17 cellular contexts compared by ENCODE assay signal in the genomic region with DNA sequence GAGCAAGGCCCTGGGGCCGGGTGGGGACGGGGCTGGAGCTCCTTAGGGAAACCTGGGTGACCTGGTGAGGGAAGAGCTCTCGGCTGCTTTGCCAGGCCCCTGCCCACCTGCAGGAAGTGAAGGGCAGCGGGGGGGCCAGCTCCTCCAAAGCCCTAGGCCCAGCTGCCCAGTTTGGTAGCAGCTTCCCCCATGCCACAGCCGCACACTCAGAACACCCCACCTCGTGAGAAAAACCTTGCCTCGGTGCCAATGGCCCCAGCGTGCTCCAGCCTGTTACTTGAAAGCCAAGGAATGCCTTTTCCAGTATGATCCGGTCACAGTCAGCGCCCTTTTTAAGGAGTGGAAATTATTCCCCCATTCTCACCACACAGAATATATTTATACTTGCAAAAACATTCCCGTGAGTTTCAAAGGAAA. TPM values are rescaled to one million over a fixed set of nuclear protein-coding genes. Genes with fewer than 3 reads are reported as not detected.
DNase-seq lines count a peak whose midpoint lies in the region; ATAC-seq, FAIRE-seq and TF ChIP-seq lines count a peak whose summit lies in the region.
"Had no signal": no experiment of that assay in that cellular context is flagged by ENCODE, and none has a peak within 500 bp of the region (broad histone marks: within the 10 kb centered on the region; RNA-seq: fewer than 3 reads in every experiment).

No MANE protein-coding gene starts in this region.

- ATAC-seq in gastrocnemius medialis, result peak in 1 of 2 donors; percentile 7
- ATAC-seq in GM21381 (IDR thresholded peaks at IDR 0.05; ENCODE audit: unreplicated experiment), result no peak
- ATAC-seq: activated naive CD8-positive, alpha-beta T cell treated with anti-CD3 and anti-CD28 coated beads, Interleukin-2, amount 50 U/mL, for 24 hours had no signal

- no peaks in the 10 kb centered on the region for H3K79me2 ChIP-seq in MM.1S (ENCODE audit: low read length)

- peaks cover 83% of the 10 kb centered on the region for H3K36me3 Mint-ChIP-seq in dendritic cell treated with granulocyte-macrophage colony-stimulating factor and Interleukin-4, amounts not matched to agents 40 ng/mL and 50 ng/mL, for 4 days (ENCODE audit: low read depth)

- H3K9ac ChIP-seq in kidney (ENCODE audit: low read length in 2 of 2) (peak overlapping the region in 1 of 2 donors; percentile 46), MM.1S (ENCODE audit: low read length) (no peak overlapping the region)

- H3K27ac ChIP-seq in kidney (ENCODE audit: low read depth in 2 of 2, low read length in 2 of 2), result peak overlapping the region; percentile 20 to 82
- peak overlapping the region; percentile 35 to 68 (median 60) for H3K27ac ChIP-seq in gastrocnemius medialis
- H3K27ac ChIP-seq in MM.1S (ENCODE audit: low read length), result no peak overlapping the region
- H3K27ac ChIP-seq: cardiac muscle cell, SJSA1 had no signal

- no peaks in the 10 kb centered on the region for H3K9me3 Mint-ChIP-seq in dendritic cell treated with granulocyte-macrophage colony-stimulating factor and Interleukin-4, amounts not matched to agents 40 ng/mL and 50 ng/mL, for 4 days
- H3K9me3 Mint-ChIP-seq: activated naive CD8-positive, alpha-beta T cell treated with anti-CD3 and anti-CD28 coated beads, Interleukin-2, amount 50 U/mL, for 24 hours; activated T-helper 2 cell treated with anti-CD3 and anti-CD28 coated beads, Interferon-gamma antibody, Interleukin-2, Interleukin-4, amounts not matched to agents 10 μg/mL and 5 μg/mL and 100 μg/mL, durations not matched to agents 14 hours and 24 hours and 36 hours; stimulated activated naive CD8-positive, alpha-beta T cell treated with anti-CD3 and anti-CD28 coated beads, Interleukin-15, Interleukin-2, amounts not matched to agents 100 ng/mL and 50 ng/mL, for 24 hours had no signal

- no peaks in the 10 kb centered on the region for H4K20me1 ChIP-seq in MM.1S (ENCODE audit: insufficient read depth, low read length)

- TF ChIP-seq CTCF in kidney (IDR thresholded peaks at IDR 0.05; ENCODE audit: borderline replicate concordance, extremely low read depth, insufficient read depth) (no peak), gastrocnemius medialis (IDR thresholded peaks at IDR 0.05 in 4 of 5, conservative IDR thresholded peaks at IDR 0.05 in 1 of 5) (no peak), MM.1S (IDR thresholded peaks at IDR 0.05; ENCODE audit: low read length) (no peak)

- peaks cover 0 to 11% of the 10 kb centered on the region in 2 donors for H3K4me1 ChIP-seq in kidney (ENCODE audit: control insufficient read depth in 1 of 2, insufficient read depth in 1 of 2, low read depth in 1 of 2, low read length in 2 of 2)
- H3K4me1 ChIP-seq in gastrocnemius medialis, result peaks cover 11 to 15% of the 10 kb centered on the region in 2 donors
- no peaks in the 10 kb centered on the region for H3K4me1 ChIP-seq in MM.1S (ENCODE audit: low read length)
- H3K4me1 ChIP-seq: SJSA1 had no signal

- no peak for TF ChIP-seq POLR2A in gastrocnemius medialis (IDR thresholded peaks at IDR 0.05)

- DNase-seq in kidney, result no peak
- no peak for DNase-seq in gastrocnemius medialis
- DNase-seq in GM03348 (ENCODE audit: low spot score), result no peak
- DNase-seq in KG1 (lab: John Stamatoyannopoulos, UW), result no peak
- DNase-seq in MM.1S, result no peak
- DNase-seq: activated CD4-positive, CD25-positive, alpha-beta regulatory T cell treated with anti-CD3 and anti-CD28 coated beads, Interleukin-2, amount 50 U/mL, for 72 hours; activated naive CD8-positive, alpha-beta T cell treated with anti-CD3 and anti-CD28 coated beads, Interleukin-2, amount 50 U/mL, for 24 hours; GOT3; NCI-H2081; NCI-H526 treated with DMSO at 0.1 percent for 48 hours had no signal

- peaks cover 12 to 28% of the 10 kb centered on the region in 2 donors for H3K36me3 ChIP-seq in kidney (ENCODE audit: control insufficient read depth in 1 of 2, insufficient read depth in 2 of 2, low read length in 2 of 2)
- H3K36me3 ChIP-seq in gastrocnemius medialis, result peaks cover 0 to 37% of the 10 kb centered on the region in 2 donors
- H3K36me3 ChIP-seq in MM.1S (replicated peaks; ENCODE audit: insufficient read depth, low read length), result no peaks in the 10 kb centered on the region
- H3K36me3 ChIP-seq: SJSA1 had no signal

- H3K27me3 Mint-ChIP-seq in dendritic cell treated with granulocyte-macrophage colony-stimulating factor and Interleukin-4, amounts not matched to agents 40 ng/mL and 50 ng/mL, for 4 days, result no peaks in the 10 kb centered on the region
- H3K27me3 Mint-ChIP-seq: activated naive CD8-positive, alpha-beta T cell treated with anti-CD3 and anti-CD28 coated beads, Interleukin-2, amount 50 U/mL, for 24 hours; IgD-negative memory B cell; stimulated activated naive CD8-positive, alpha-beta T cell treated with anti-CD3 and anti-CD28 coated beads, Interleukin-15, Interleukin-2, amounts not matched to agents 100 ng/mL and 50 ng/mL, for 24 hours had no signal

- H3K27me3 ChIP-seq in gastrocnemius medialis, result no peaks in the 10 kb centered on the region
- no peaks in the 10 kb centered on the region for H3K27me3 ChIP-seq in MM.1S (replicated peaks; ENCODE audit: insufficient read depth, low read length)
- H3K27me3 ChIP-seq: cardiac muscle cell, SJSA1 had no signal

- H2AFZ ChIP-seq in MM.1S (ENCODE audit: low read length), result no peak overlapping the region

- no peak for FAIRE-seq in kidney (lab: Jason Lieb, UNC)

- no peak overlapping the region for H3K4me2 ChIP-seq in MM.1S (ENCODE audit: low read depth, low read length)

- H3K9me3 ChIP-seq in kidney (ENCODE audit: control insufficient read depth in 1 of 2, low read length in 2 of 2) (no peaks in the 10 kb centered on the region), gastrocnemius medialis (no peaks in the 10 kb centered on the region), MM.1S (replicated peaks; ENCODE audit: insufficient read depth, low read length) (no peaks in the 10 kb centered on the region)
- H3K9me3 ChIP-seq: SJSA1 had no signal

- intact Hi-C loops in dendritic cell treated with granulocyte-macrophage colony-stimulating factor and Interleukin-4, amounts not matched to agents 40 ng/mL and 50 ng/mL, for 4 days (cut with micrococcal nuclease), result loop anchor here (2.0 kb wide), 1 partner anchor 225 kb away; no protein-coding TSS in a partner anchor
- intact Hi-C loops in kidney (cut with DNase I), result loop anchor here (10.0 kb wide), 1 partner anchor 157 kb away; no protein-coding TSS in a partner anchor
- intact Hi-C loops in gastrocnemius medialis (cut with DNase I; ENCODE audit: low total_unique reads), result loop anchor here (2.0 kb wide), 1 partner anchor 135 kb away; no protein-coding TSS in a partner anchor

- no peaks in the 10 kb centered on the region for H3K9me2 ChIP-seq in MM.1S (replicated peaks; ENCODE audit: insufficient read depth, low read length)

- no peak overlapping the region for H3K4me3 Mint-ChIP-seq in dendritic cell treated with granulocyte-macrophage colony-stimulating factor and Interleukin-4, amounts not matched to agents 40 ng/mL and 50 ng/mL, for 4 days
- H3K4me3 Mint-ChIP-seq: activated naive CD8-positive, alpha-beta T cell treated with anti-CD3 and anti-CD28 coated beads, Interleukin-2, amount 50 U/mL, for 24 hours; stimulated activated naive CD8-positive, alpha-beta T cell treated with anti-CD3 and anti-CD28 coated beads, Interleukin-15, Interleukin-2, amounts not matched to agents 100 ng/mL and 50 ng/mL, for 24 hours had no signal

- in situ Hi-C loops in gastrocnemius medialis (cut with MboI; ENCODE audit: low sequenced_read_pairs in 4 of 4), result loop anchor here (5.0 to 10.0 kb wide), 2 partner anchors 87 to 160 kb away; no protein-coding TSS in a partner anchor

- no peaks in the 10 kb centered on the region for H3F3A ChIP-seq in MM.1S (ENCODE audit: insufficient read depth, low read length)

- H3K27ac Mint-ChIP-seq in dendritic cell treated with granulocyte-macrophage colony-stimulating factor and Interleukin-4, amounts not matched to agents 40 ng/mL and 50 ng/mL, for 4 days, result peak overlapping the region; percentile 14
- H3K27ac Mint-ChIP-seq: activated naive CD8-positive, alpha-beta T cell treated with anti-CD3 and anti-CD28 coated beads, Interleukin-2, amount 50 U/mL, for 24 hours; activated T-helper 2 cell treated with anti-CD3 and anti-CD28 coated beads, Interferon-gamma antibody, Interleukin-2, Interleukin-4, amounts not matched to agents 10 μg/mL and 5 μg/mL and 100 μg/mL, durations not matched to agents 14 hours and 24 hours and 36 hours; IgD-negative memory B cell; stimulated activated naive CD8-positive, alpha-beta T cell treated with anti-CD3 and anti-CD28 coated beads, Interleukin-15, Interleukin-2, amounts not matched to agents 100 ng/mL and 50 ng/mL, for 24 hours had no signal

- H3K4me1 Mint-ChIP-seq in dendritic cell treated with granulocyte-macrophage colony-stimulating factor and Interleukin-4, amounts not matched to agents 40 ng/mL and 50 ng/mL, for 4 days (ENCODE audit: low read depth), result peaks cover 21% of the 10 kb centered on the region
- H3K4me1 Mint-ChIP-seq: activated naive CD8-positive, alpha-beta T cell treated with anti-CD3 and anti-CD28 coated beads, Interleukin-2, amount 50 U/mL, for 24 hours had no signal

- H3K4me3 ChIP-seq in kidney (ENCODE audit: low read length in 2 of 2) (no peak overlapping the region), gastrocnemius medialis (no peak overlapping the region), MM.1S (ENCODE audit: low read length) (no peak overlapping the region)
- H3K4me3 ChIP-seq: cardiac muscle cell, SJSA1 had no signal

RNA-seq across cellular contexts. Expression of a gene that starts 38.3 kb away (rescaled TPM):
- total RNA-seq in kidney, result 21.7 TPM
- 10.1 TPM for polyA plus RNA-seq in kidney (ENCODE audit: insufficient read depth, low read depth, low replicate concordance)
- total RNA-seq in gastrocnemius medialis, result 10 to 100 TPM; 19.0 to 32.9 (median 22.1) TPM

RNA-seq across cellular contexts. Expression of a gene that starts 38.4 kb away (rescaled TPM):
- total RNA-seq in kidney, result 20.1 TPM
- 5.1 TPM for polyA plus RNA-seq in kidney (ENCODE audit: insufficient read depth, low read depth, low replicate concordance)
- total RNA-seq in gastrocnemius medialis, result 10 to 100 TPM in 2 of 4 donors, 1 to 10 TPM in 2; 7.5 to 16.4 (median 10.2) TPM
